Comparison of ENCODE assay signal across 1 cellular context in genomic region chr6:44339763-44340625, GRCh38.
TF ChIP-seq lines count a peak whose summit lies in the region.

No MANE protein-coding gene starts in this region.

TF ChIP-seq in WTC11, 78 proteins besides CTCF, POLR2A, EP300 and RAD21 (continued from another document):
- no peak for TF ChIP-seq AFF4 (CRISPR knock-in tag; IDR thresholded peaks at IDR 0.05; ENCODE audit: borderline replicate concordance)
- TF ChIP-seq ZNF416 (CRISPR knock-in tag; IDR thresholded peaks at IDR 0.05): no peak
- TF ChIP-seq MAX (CRISPR knock-in tag; IDR thresholded peaks at IDR 0.05): no peak
